Comparison of ENCODE assay signal across 9 cellular contexts in the genomic region with DNA sequence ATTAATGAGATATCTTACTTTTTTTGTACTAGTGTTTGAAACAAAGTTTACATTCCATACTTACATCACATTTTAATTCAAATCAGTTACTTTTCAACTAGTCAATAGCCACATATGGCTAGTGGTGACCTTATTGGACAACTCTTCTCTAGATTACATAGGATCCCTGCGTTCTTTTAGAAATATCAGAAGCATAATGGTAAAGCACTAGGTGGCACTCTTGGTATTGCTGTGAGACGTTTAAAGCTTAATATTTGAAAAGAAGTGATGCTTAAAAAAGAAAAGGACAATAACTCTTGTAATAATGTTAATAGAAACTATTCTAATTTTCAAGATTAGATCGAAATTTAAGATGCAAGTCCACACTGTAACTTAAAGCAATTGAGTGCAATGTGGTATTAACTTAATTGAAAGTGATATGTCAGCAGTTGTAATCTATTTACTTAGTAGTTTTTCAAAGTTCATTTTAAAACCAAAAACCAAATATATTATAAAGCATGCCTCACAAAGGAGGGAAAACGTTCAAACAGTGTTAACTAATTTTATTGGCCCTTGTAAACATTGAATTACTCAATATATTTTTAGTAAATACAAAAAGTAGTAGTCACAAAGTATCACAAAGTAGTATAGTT.
DNase-seq lines count a peak whose midpoint lies in the region; ATAC-seq, FAIRE-seq and TF ChIP-seq lines count a peak whose summit lies in the region.
"Had no signal": no experiment of that assay in that cellular context is flagged by ENCODE, and none has a peak within 500 bp of the region (broad histone marks: within the 10 kb centered on the region; RNA-seq: fewer than 3 reads in every experiment).

No MANE protein-coding gene starts in this region.

- 18 to 21% methylated on average over 4 of the region's 4 CpGs for WGBS in thyroid gland, 2 donors

- H3K4me3 ChIP-seq in thyroid gland (replicated peaks in 1 of 3), result no peak overlapping the region
- H3K4me3 ChIP-seq: K562 had no signal

- H3K4me1 ChIP-seq in thyroid gland, result no peaks in the 10 kb centered on the region

- no peaks in the 10 kb centered on the region for H3K36me3 ChIP-seq in thyroid gland

- DNase-seq in Daoy (ENCODE audit: low read depth) (peak; percentile 1), Kasumi-1 (lab: John Stamatoyannopoulos, UW) (peak; percentile 56 to 69), amniotic stem cell (lab: John Stamatoyannopoulos, UW) (peak; percentile 20), midbrain (lab: John Stamatoyannopoulos, UW) (peak; percentile 1), thyroid gland (no peak), NCI-H226 (no peak), frontal cortex (ENCODE audit: low spot score in 2 of 2) (no peak)

- FAIRE-seq in frontal cortex (lab: Jason Lieb, UNC), result no peak
- FAIRE-seq: K562 had no signal

- H3K27ac ChIP-seq in thyroid gland, result no peak overlapping the region

- intact Hi-C loops in thyroid gland (cut with DNase I), result no loop called here

- no peak for ATAC-seq in GM18505 (IDR thresholded peaks at IDR 0.05; ENCODE audit: unreplicated experiment)
- ATAC-seq: K562 had no signal

- no peak for TF ChIP-seq POLR2A in thyroid gland (IDR thresholded peaks at IDR 0.05)
- TF ChIP-seq POLR2A in GM18505 (IDR thresholded peaks at IDR 0.05; ENCODE audit: borderline replicate concordance, extremely low read depth, insufficient read depth, insufficient read length), result no peak

- H3K27me3 ChIP-seq in thyroid gland, result no peaks in the 10 kb centered on the region

- H3K9me3 ChIP-seq in thyroid gland, result no peaks in the 10 kb centered on the region

- no peak for TF ChIP-seq CTCF in thyroid gland (IDR thresholded peaks at IDR 0.05)

Comparison
In these comparisons a context has a peak if more than half of its experiments do, and no peak if none do; other contexts are left out.
1. DNase-seq: peak in Daoy (single experiment), Kasumi-1 (2 of 2), amniotic stem cell (single experiment) and midbrain (single experiment); none in thyroid gland (0 of 2), NCI-H226 (single experiment) and frontal cortex (0 of 2).